In genomic region chr12:32000373-32001005, GRCh38 we compare ENCODE assay signal across 19 cellular contexts. TPM values are rescaled to one million over a fixed set of nuclear protein-coding genes. Genes with fewer than 3 reads are reported as not detected.
DNase-seq lines count a peak whose midpoint lies in the region; ATAC-seq lines count a peak whose summit lies in the region.
"Had no signal": no experiment of that assay in that cellular context is flagged by ENCODE, and none has a peak within 500 bp of the region (broad histone marks: within the 10 kb centered on the region; RNA-seq: fewer than 3 reads in every experiment).

No MANE protein-coding gene starts in this region.

- no peak overlapping the region for H3K18ac ChIP-seq in trophoblast cell (ENCODE audit: low read length)

- H4K8ac ChIP-seq in trophoblast cell (ENCODE audit: low read depth, low read length) = no peak overlapping the region

- no peak overlapping the region for H3K23ac ChIP-seq in trophoblast cell (ENCODE audit: low read length)

- peak overlapping the region; percentile 74 for H3K27ac Mint-ChIP-seq in activated naive CD8-positive, alpha-beta T cell treated with anti-CD3 and anti-CD28 coated beads for 36 hours

- H3K4ac ChIP-seq in trophoblast cell (ENCODE audit: low read depth, low read length) = no peak overlapping the region

- no CpG with 5 or more reads among the region's 7 CpGs for WGBS in trophoblast cell (ENCODE audit: extremely low coverage, insufficient coverage, insufficient read length)

- no peak overlapping the region for H3K4me2 ChIP-seq in trophoblast cell (ENCODE audit: low read length)

- H2BK12ac ChIP-seq in trophoblast cell (ENCODE audit: low read length) = no peak overlapping the region

- H3K4me1 ChIP-seq in trophoblast cell (ENCODE audit: control insufficient read depth in 1 of 2, insufficient read depth in 2 of 2, low read length in 2 of 2) = peaks cover 0 to 1% of the 10 kb centered on the region in 2 experiments

- no peak overlapping the region for H3K4me3 ChIP-seq in trophoblast cell (ENCODE audit: low read depth, low read length)

- no peaks in the 10 kb centered on the region for H3K27me3 ChIP-seq in trophoblast cell (ENCODE audit: insufficient read depth, low read length)

- ATAC-seq in GM21423 (IDR thresholded peaks at IDR 0.05; ENCODE audit: unreplicated experiment) (no peak), GM21528 (IDR thresholded peaks at IDR 0.05; ENCODE audit: low FRiP score, unreplicated experiment) (no peak)
- ATAC-seq: HCT116 had no signal

- no peak overlapping the region for H4K12ac ChIP-seq in trophoblast cell (ENCODE audit: low read depth, low read length)

- no peak overlapping the region for H3K9ac ChIP-seq in trophoblast cell (ENCODE audit: low read length)

- no peak overlapping the region for H2AK5ac ChIP-seq in trophoblast cell (ENCODE audit: low read length)

- H3K14ac ChIP-seq in trophoblast cell (ENCODE audit: low read length) = no peak overlapping the region

- no peaks in the 10 kb centered on the region for H3K79me1 ChIP-seq in trophoblast cell (ENCODE audit: low read length)

- no peak overlapping the region for H2AFZ ChIP-seq in trophoblast cell (ENCODE audit: insufficient read depth, low read length, poor library complexity)

- H4K91ac ChIP-seq in trophoblast cell (ENCODE audit: low read depth, low read length) = no peak overlapping the region

- peaks cover 4% of the 10 kb centered on the region for H3K4me1 Mint-ChIP-seq in activated naive CD8-positive, alpha-beta T cell treated with anti-CD3 and anti-CD28 coated beads for 36 hours

- no peak overlapping the region for H3K4me3 Mint-ChIP-seq in activated naive CD8-positive, alpha-beta T cell treated with anti-CD3 and anti-CD28 coated beads for 36 hours

- H3K27me3 Mint-ChIP-seq in activated naive CD8-positive, alpha-beta T cell treated with anti-CD3 and anti-CD28 coated beads for 36 hours = no peaks in the 10 kb centered on the region

- no peak overlapping the region for H3K27ac ChIP-seq in trophoblast cell (ENCODE audit: low read depth, low read length)

- no peaks in the 10 kb centered on the region for H3K9me3 ChIP-seq in trophoblast cell (ENCODE audit: insufficient read depth, low read depth, low read length)

- no peak overlapping the region for H2BK5ac ChIP-seq in trophoblast cell (ENCODE audit: low read depth, low read length, poor library complexity)

- DNase-seq in activated CD8-positive, alpha-beta memory T cell treated with anti-CD3 and anti-CD28 coated beads for 24 hours = peak; percentile 26
- DNase-seq in activated CD8-positive, alpha-beta memory T cell treated with anti-CD3 and anti-CD28 coated beads, Interleukin-2, amount 50 U/mL, for 48 hours = no peak
- peak; percentile 66 for DNase-seq in OCI-M1 (lab: John Stamatoyannopoulos, UW)
- no peak for DNase-seq in activated naive CD8-positive, alpha-beta T cell treated with anti-CD3 and anti-CD28 coated beads for 36 hours
- DNase-seq in trophoblast cell = peak; percentile 40 to 65
- no peak for DNase-seq in NCI-H2107 treated with DMSO at 0.1 percent for 48 hours (lab: John Stamatoyannopoulos, UW; ENCODE audit: unreplicated experiment)
- DNase-seq: 8988T, COR-L47, DMS 273 treated with DMSO at 0.1 percent for 48 hours, GOT3, MM.1S, NCI-H1092, NCI-H146, NCI-H2081, NCI-H748 treated with DMSO at 0.1 percent for 48 hours, SHP77 had no signal

- H2BK120ac ChIP-seq in trophoblast cell (ENCODE audit: insufficient read depth, low read length, poor library complexity) = no peak overlapping the region

- no peaks in the 10 kb centered on the region for H3K79me2 ChIP-seq in trophoblast cell (ENCODE audit: control insufficient read depth, insufficient read depth, low read length, poor library complexity)

- peaks cover 46% of the 10 kb centered on the region for H3K36me3 Mint-ChIP-seq in activated naive CD8-positive, alpha-beta T cell treated with anti-CD3 and anti-CD28 coated beads for 36 hours

- H3K36me3 ChIP-seq in trophoblast cell (ENCODE audit: control insufficient read depth in 1 of 2, insufficient read depth in 2 of 2, low read length in 2 of 2) = peaks cover 21 to 33% of the 10 kb centered on the region in 2 experiments

- peaks cover 6% of the 10 kb centered on the region for H3K9me3 Mint-ChIP-seq in activated naive CD8-positive, alpha-beta T cell treated with anti-CD3 and anti-CD28 coated beads for 36 hours

RNA-seq across cellular contexts. Expression of gene RESF1, which starts 41.3 kb away (rescaled TPM):
- 10 to 100 TPM; 76.5 to 79.1 TPM for total RNA-seq in activated naive CD8-positive, alpha-beta T cell treated with anti-CD3 and anti-CD28 coated beads for 36 hours
- polyA plus RNA-seq in trophoblast cell (2013) = 38.8 and 41.7 TPM in 2 replicates

Comparison
In these comparisons a context has a peak if more than half of its experiments do, and no peak if none do; other contexts are left out.
1. DNase-seq: peak in activated CD8-positive, alpha-beta memory T cell treated with anti-CD3 and anti-CD28 coated beads for 24 hours (single experiment), OCI-M1 (single experiment) and trophoblast cell (2 of 2); none in activated CD8-positive, alpha-beta memory T cell treated with anti-CD3 and anti-CD28 coated beads, Interleukin-2, amount 50 U/mL, for 48 hours (single experiment), activated naive CD8-positive, alpha-beta T cell treated with anti-CD3 and anti-CD28 coated beads for 36 hours (single experiment) and NCI-H2107 treated with DMSO at 0.1 percent for 48 hours (single experiment).